ENCODE assay signal across 30 cellular contexts in genomic region chr10:69652857-69653199, GRCh38. TPM values are rescaled to one million over a fixed set of nuclear protein-coding genes. Genes with fewer than 3 reads are reported as not detected.
"Had no signal": no experiment of that assay in that cellular context is flagged by ENCODE, and none has a peak within 500 bp of the region (broad histone marks: within the 10 kb centered on the region; RNA-seq: fewer than 3 reads in every experiment).

No MANE protein-coding gene starts in this region.

- H3K27ac Mint-ChIP-seq: naive thymus-derived CD4-positive, alpha-beta T cell; natural killer cell; nephron; neural progenitor cell; progenitor cell of endocrine pancreas; stimulated activated naive B cell treated with anti-CD40 and anti-IgM and Interleukin-4, amounts not matched to agents 10 μg/mL and 1 μg/mL and 100 μg/mL, for 72 hours; stimulated activated naive CD8-positive, alpha-beta T cell treated with anti-CD3 and anti-CD28 coated beads, Interleukin-15, Interleukin-2, amounts not matched to agents 100 ng/mL and 50 ng/mL, for 24 hours had no signal

- H3K9me3 Mint-ChIP-seq: natural killer cell; nephron; neural progenitor cell; stimulated activated effector memory CD8-positive, alpha-beta T cell treated with anti-CD3 and anti-CD28 coated beads, Interleukin-12 subunit alpha, Interleukin-12 subunit beta, amount 100 ng/mL, for 72 hours; stimulated activated naive B cell treated with anti-CD40 and anti-IgM and Interleukin-4, amounts not matched to agents 10 μg/mL and 1 μg/mL and 100 μg/mL, for 72 hours; stimulated activated naive CD8-positive, alpha-beta T cell treated with anti-CD3 and anti-CD28 coated beads, Interleukin-15, Interleukin-2, amounts not matched to agents 100 ng/mL and 50 ng/mL, for 24 hours had no signal

- H3K27ac ChIP-seq: neural progenitor cell, neutrophil, ovary, parathyroid adenoma, psoas muscle, right lobe of liver, sigmoid colon, stomach, suprapubic skin, testis, tibial artery, transverse colon, upper lobe of left lung, vagina had no signal

- DNase-seq: naive thymus-derived CD4-positive, alpha-beta T cell; natural killer cell; nucleus accumbens; ovary; right cardiac atrium; right lobe of liver; sigmoid colon; small intestine; stimulated activated CD4-positive, alpha-beta T cell treated with anti-CD3 and anti-CD28 coated beads, Interleukin-15, amount 100 ng/mL, for 24 hours; stimulated activated CD4-positive, alpha-beta T cell treated with anti-CD3 and anti-CD28 coated beads, Interleukin-2, amount 100 ng/mL, for 24 hours; stimulated activated CD4-positive, alpha-beta T cell treated with anti-CD3 and anti-CD28 coated beads, Interleukin-2, amount 100 ng/mL, for 48 hours; stimulated activated CD4-positive, alpha-beta T cell treated with anti-CD3 and anti-CD28 coated beads, Interleukin-4, amount 100 ng/mL, for 24 hours; stimulated activated naive B cell treated with anti-CD40 and anti-IgM and Interleukin-4, amounts not matched to agents 10 μg/mL and 1 μg/mL and 100 μg/mL, for 72 hours; stimulated activated naive CD4-positive, alpha-beta T cell treated with Interleukin-2 at 50 U/mL for 16 hours; stomach; testis; tibial artery; transverse colon had no signal

- H2AFZ ChIP-seq: neural progenitor cell, parathyroid adenoma had no signal

- H3K27me3 ChIP-seq: neural progenitor cell, ovary, right lobe of liver, testis, upper lobe of left lung, vagina had no signal

- H3K9ac ChIP-seq: neural progenitor cell, parathyroid adenoma had no signal

- H3K4me1 ChIP-seq: parathyroid adenoma, right lobe of liver, sigmoid colon, stomach, suprapubic skin, testis, tibial artery, transverse colon, vagina had no signal

- H3K79me2 ChIP-seq: parathyroid adenoma had no signal

- H3K4me2 ChIP-seq: neural progenitor cell had no signal

- H3K4me3 Mint-ChIP-seq: naive thymus-derived CD4-positive, alpha-beta T cell; natural killer cell; nephron; neural progenitor cell; stimulated activated effector memory CD8-positive, alpha-beta T cell treated with anti-CD3 and anti-CD28 coated beads, Interleukin-12 subunit alpha, Interleukin-12 subunit beta, amount 100 ng/mL, for 72 hours; stimulated activated naive B cell treated with anti-CD40 and anti-IgM and Interleukin-4, amounts not matched to agents 10 μg/mL and 1 μg/mL and 100 μg/mL, for 72 hours; stimulated activated naive CD8-positive, alpha-beta T cell treated with anti-CD3 and anti-CD28 coated beads, Interleukin-15, Interleukin-2, amounts not matched to agents 100 ng/mL and 50 ng/mL, for 24 hours had no signal

- H3K4me3 ChIP-seq: neural progenitor cell, ovary, psoas muscle, right lobe of liver, sigmoid colon, stomach, suprapubic skin, testis, tibial artery, transverse colon, upper lobe of left lung, vagina had no signal

- H3K36me3 ChIP-seq: neural progenitor cell, neutrophil, ovary, right lobe of liver, sigmoid colon, stomach, suprapubic skin, tibial artery, transverse colon, upper lobe of left lung, vagina had no signal

- H3K9me3 ChIP-seq: neutrophil, ovary, psoas muscle, right lobe of liver, sigmoid colon, stomach, suprapubic skin, testis, tibial artery, transverse colon, upper lobe of left lung, vagina had no signal

- H3K36me3 Mint-ChIP-seq: natural killer cell; neural progenitor cell; stimulated activated effector memory CD8-positive, alpha-beta T cell treated with anti-CD3 and anti-CD28 coated beads, Interleukin-12 subunit alpha, Interleukin-12 subunit beta, amount 100 ng/mL, for 72 hours; stimulated activated naive B cell treated with anti-CD40 and anti-IgM and Interleukin-4, amounts not matched to agents 10 μg/mL and 1 μg/mL and 100 μg/mL, for 72 hours had no signal

RNA-seq across cellular contexts. Expression of gene FAM241B, which starts 22.8 kb away (rescaled TPM):
- total RNA-seq: skeletal muscle tissue had no signal
